ENCODE assay signal across 8 cellular contexts in genomic region chr16:679808-680624, GRCh38. TPM values are rescaled to one million over a fixed set of nuclear protein-coding genes. Genes with fewer than 3 reads are reported as not detected.
DNase-seq lines count a peak whose midpoint lies in the region; ATAC-seq, FAIRE-seq and TF ChIP-seq lines count a peak whose summit lies in the region.

TSS of gene STUB1 (plus strand) at chr16:680410. CDS start at chr16:680526, 116 bp downstream.

- DNase-seq in NCI-H187 (lab: John Stamatoyannopoulos, UW): peak; percentile 92 to 93
- no peak for DNase-seq in NCI-H187 treated with DMSO at 0.1 percent for 48 hours (lab: John Stamatoyannopoulos, UW)
- DNase-seq in NK-92 treated with Interleukin-12 subunit alpha and Interleukin-12 subunit beta, amount 100 ng/mL, for 24 hours (lab: John Stamatoyannopoulos, UW): peak; percentile 82
- peak; percentile 93 for DNase-seq in activated CD8-positive, alpha-beta memory T cell treated with anti-CD3 and anti-CD28 coated beads, Interleukin-2, amount 10 ng/mL, durations not matched to agents 7 days and 5 days
- DNase-seq in H1 (ENCODE audit: low read depth in 1 of 2, low spot score in 2 of 2): peak; percentile 64 to 95
- DNase-seq in mesendoderm: peak; percentile 94
- DNase-seq in stimulated activated CD8-positive, alpha-beta memory T cell treated with anti-CD3 and anti-CD28 coated beads, Interleukin-12 subunit alpha, Interleukin-12 subunit beta, amount 100 ng/mL, for 1 hour (ENCODE audit: low read depth): peak; percentile 77

- peak within 1 kb of the TSS; percentile 13 to 72 (median 64); a peak in 6 of 7 replicates for H3K9ac ChIP-seq in H1 (replicated peaks in 1 of 4; ENCODE audit: extremely low read depth in 1 of 4, low read depth in 3 of 4, low read length in 3 of 4)
- H3K9ac ChIP-seq in mesendoderm (ENCODE audit: low read length): peak within 1 kb of the TSS; percentile 94

- H3K9me3 Mint-ChIP-seq in activated CD8-positive, alpha-beta memory T cell treated with anti-CD3 and anti-CD28 coated beads, Interleukin-2, amount 10 ng/mL, durations not matched to agents 7 days and 5 days (ENCODE audit: low read depth): no peaks in the 10 kb centered on the region

- H3K4me3 Mint-ChIP-seq in activated CD8-positive, alpha-beta memory T cell treated with anti-CD3 and anti-CD28 coated beads, Interleukin-2, amount 10 ng/mL, durations not matched to agents 7 days and 5 days: peak within 1 kb of the TSS; percentile 78

- H4K91ac ChIP-seq in H1 (replicated peaks; ENCODE audit: insufficient read length, low read length): peak within 1 kb of the TSS; percentile 74

- peak within 1 kb of the TSS; percentile 72 to 89 (median 80) for H3K4me3 ChIP-seq in H1 (ENCODE audit: extremely low read depth in 1 of 4, insufficient read depth in 2 of 4, low read depth in 3 of 4, low read length in 4 of 4)
- H3K4me3 ChIP-seq in mesendoderm (ENCODE audit: low read length): peak within 1 kb of the TSS; percentile 91

- no peak within 1 kb of the TSS for H3K23ac ChIP-seq in H1 (ENCODE audit: insufficient read length)
- peak within 1 kb of the TSS; percentile 66 for H3K23ac ChIP-seq in mesendoderm (ENCODE audit: low read length)

- FAIRE-seq in H1 (lab: Jason Lieb, UNC): no peak

- H2BK12ac ChIP-seq in H1 (ENCODE audit: low read depth, low read length): peak within 1 kb of the TSS; percentile 84; the same call in 1 of the 2 replicates

- H3K18ac ChIP-seq in H1 (ENCODE audit: extremely low read depth, low read length) (peak within 1 kb of the TSS; percentile 32), mesendoderm (ENCODE audit: low read length) (peak within 1 kb of the TSS; percentile 43)

- H3K27ac ChIP-seq in H1 (ENCODE audit: low read depth, low read length) (peak within 1 kb of the TSS; percentile 72), mesendoderm (ENCODE audit: low read depth, low read length) (peak within 1 kb of the TSS; percentile 59)

- peaks cover 4 to 16% (median 13%) of the 10 kb centered on the region in 4 experiments; a peak in 7 of 8 replicates for H3K36me3 ChIP-seq in H1 (ENCODE audit: control insufficient read depth in 2 of 4, insufficient read depth in 4 of 4, low read length in 3 of 4)
- peaks cover 13% of the 10 kb centered on the region for H3K36me3 ChIP-seq in mesendoderm (ENCODE audit: control insufficient read depth, insufficient read depth, low read length)

- H2BK20ac ChIP-seq in H1 (ENCODE audit: low read length): no peak within 1 kb of the TSS

- H3K14ac ChIP-seq in H1 (ENCODE audit: insufficient read length): no peak within 1 kb of the TSS

- peak within 1 kb of the TSS; percentile 82 for H3K27ac Mint-ChIP-seq in activated CD8-positive, alpha-beta memory T cell treated with anti-CD3 and anti-CD28 coated beads, Interleukin-2, amount 10 ng/mL, durations not matched to agents 7 days and 5 days

- H2BK15ac ChIP-seq in H1 (ENCODE audit: low read length) (no peak within 1 kb of the TSS), mesendoderm (replicated peaks; ENCODE audit: low read depth) (no peak within 1 kb of the TSS)

- no peak within 1 kb of the TSS for H2AK5ac ChIP-seq in H1 (ENCODE audit: low read depth, low read length)
- no peak within 1 kb of the TSS for H2AK5ac ChIP-seq in mesendoderm (ENCODE audit: low read length)

- TF ChIP-seq POLR2A in H1 (IDR thresholded peaks at IDR 0.05; ENCODE audit: control extremely low read depth in 1 of 2, low read depth in 2 of 2, low read length in 2 of 2): no peak

- H3K4me1 Mint-ChIP-seq in activated CD8-positive, alpha-beta memory T cell treated with anti-CD3 and anti-CD28 coated beads, Interleukin-2, amount 10 ng/mL, durations not matched to agents 7 days and 5 days: peaks cover 35% of the 10 kb centered on the region

- peaks cover 10% of the 10 kb centered on the region for H3K27me3 Mint-ChIP-seq in activated CD8-positive, alpha-beta memory T cell treated with anti-CD3 and anti-CD28 coated beads, Interleukin-2, amount 10 ng/mL, durations not matched to agents 7 days and 5 days

- POLR2A ChIA-PET in H1 (lab: Charles Lee; ENCODE audit: partially characterized antibody): interaction anchor here (0.6 to 13.3 kb wide), 18 partner anchors 10 to 297 kb away, joined by 3 to 214 read pairs (median 4); partner anchors contain the start of genes ANTKMT, CCDC78, HAGHL and PGAP6

- peaks cover 4 to 26% of the 10 kb centered on the region in 2 experiments for H4K20me1 ChIP-seq in H1 (replicated peaks in 1 of 2; ENCODE audit: control insufficient read depth in 1 of 2, insufficient read depth in 2 of 2, low read length in 2 of 2)

- H2BK120ac ChIP-seq in H1 (replicated peaks; ENCODE audit: low read depth, low read length) (no peak within 1 kb of the TSS), mesendoderm (ENCODE audit: low read depth, low read length) (no peak within 1 kb of the TSS)

- H2BK5ac ChIP-seq in H1 (ENCODE audit: low read depth, low read length): peak within 1 kb of the TSS; percentile 49; the same call in 1 of the 2 replicates
- no peak within 1 kb of the TSS for H2BK5ac ChIP-seq in mesendoderm (ENCODE audit: low read length)

- H3K79me1 ChIP-seq in H1 (ENCODE audit: low read depth, low read length): peaks cover 6% of the 10 kb centered on the region; the same call in 1 of the 2 replicates
- peaks cover 15% of the 10 kb centered on the region for H3K79me1 ChIP-seq in mesendoderm (ENCODE audit: low read length)

- TF ChIP-seq EP300 in H1 (IDR thresholded peaks at IDR 0.05; ENCODE audit: borderline replicate concordance in 1 of 2, low read depth in 2 of 2, low read length in 2 of 2): no peak

- no peak for TF ChIP-seq CTCF in H1 (IDR thresholded peaks at IDR 0.05; ENCODE audit: control extremely low read depth in 1 of 3, insufficient read depth in 1 of 3, low read depth in 1 of 3, low read length in 3 of 3)

- 4% methylated on average over 25 of the region's 93 CpGs; no CpG with 5 or more reads in 1 of the 2 experiments for WGBS in H1 (ENCODE audit: extremely low coverage in 1 of 2, insufficient coverage in 1 of 2, insufficient read length in 1 of 2, insufficient replicate concordance in 2 of 2, low coverage in 1 of 2, low lambda C conversion rate in 2 of 2, missing lambda C conversion rate in 1 of 2), 2 experiments
- no CpG with 5 or more reads among the region's 93 CpGs for WGBS in mesendoderm (ENCODE audit: extremely low coverage, insufficient coverage, low lambda C conversion rate)

- H3K4me2 ChIP-seq in H1 (ENCODE audit: insufficient read depth in 1 of 2, low read depth in 2 of 2, low read length in 2 of 2): peak within 1 kb of the TSS; percentile 74 to 92
- H3K4me2 ChIP-seq in mesendoderm (ENCODE audit: low read length): peak within 1 kb of the TSS; percentile 94

- H4K8ac ChIP-seq in H1 (ENCODE audit: extremely low read depth, insufficient read depth, low read length) (peak within 1 kb of the TSS; percentile 82), mesendoderm (ENCODE audit: low read depth, low read length) (no peak within 1 kb of the TSS)

- peaks cover 4% of the 10 kb centered on the region for H3K36me3 Mint-ChIP-seq in activated CD8-positive, alpha-beta memory T cell treated with anti-CD3 and anti-CD28 coated beads, Interleukin-2, amount 10 ng/mL, durations not matched to agents 7 days and 5 days

- H3K4me1 ChIP-seq in H1 (replicated peaks in 1 of 4; ENCODE audit: control insufficient read depth in 3 of 4, insufficient read depth in 4 of 4, low read length in 3 of 4) (peaks cover 0 to 34% (median 28%) of the 10 kb centered on the region in 4 experiments; a peak in 6 of 7 replicates), mesendoderm (ENCODE audit: control insufficient read depth, low read depth, low read length) (peaks cover 2% of the 10 kb centered on the region)

- peaks cover 17% of the 10 kb centered on the region for H3K23me2 ChIP-seq in H1 (ENCODE audit: low read depth, low read length)

- CTCF ChIA-PET in activated CD8-positive, alpha-beta memory T cell treated with anti-CD3 and anti-CD28 coated beads, Interleukin-2, amount 10 ng/mL, durations not matched to agents 7 days and 5 days (lab: Charles Lee): interaction anchor here (0.7 to 2.4 kb wide), 9 partner anchors 10 to 101 kb away, joined by 3 to 9 read pairs (median 4); partner anchors contain the start of genes ANTKMT, METTL26 and RHOT2
- CTCF ChIA-PET in H1 (lab: Charles Lee; ENCODE audit: partially characterized antibody): interaction anchor here (0.9 to 1.8 kb wide), 4 partner anchors 11 to 32 kb away, joined by 3 to 5 read pairs (median 4); partner anchors contain the start of genes WDR24 and WDR90

- H3K27me3 ChIP-seq in H1 (replicated peaks in 1 of 4; ENCODE audit: control insufficient read depth in 3 of 4, extremely low read depth in 1 of 4, insufficient read depth in 3 of 4, low read length in 3 of 4) (peaks cover 0 to 2% (median 0%) of the 10 kb centered on the region in 4 experiments; a peak in 2 of 7 replicates), mesendoderm (ENCODE audit: insufficient read depth, low read length, poor library complexity) (no peaks in the 10 kb centered on the region)

- no peak within 1 kb of the TSS for H2AFZ ChIP-seq in H1 (ENCODE audit: low read length)

- H4K5ac ChIP-seq in H1 (ENCODE audit: insufficient read length, low read depth, low read length) (peak within 1 kb of the TSS; percentile 62), mesendoderm (ENCODE audit: low read length) (no peak within 1 kb of the TSS)

- ATAC-seq in HG03469 (IDR thresholded peaks at IDR 0.05; ENCODE audit: unreplicated experiment): peak; percentile 23
- ATAC-seq in activated CD8-positive, alpha-beta memory T cell treated with anti-CD3 and anti-CD28 coated beads, Interleukin-2, amount 10 ng/mL, durations not matched to agents 7 days and 5 days: peak; percentile 50

- no peaks in the 10 kb centered on the region for H3K9me3 ChIP-seq in H1 (ENCODE audit: insufficient read depth in 2 of 2, low read depth in 1 of 2, low read length in 1 of 2)

- no peak for TF ChIP-seq RAD21 in H1 (IDR thresholded peaks at IDR 0.05 in 1 of 2, conservative IDR thresholded peaks at IDR 0.05 in 1 of 2; ENCODE audit: low read depth in 2 of 2, low read length in 2 of 2)

- peaks cover 0 to 12% of the 10 kb centered on the region in 2 experiments; a peak in 1 of 4 replicates for H3K79me2 ChIP-seq in H1 (ENCODE audit: control insufficient read depth in 1 of 2, insufficient read depth in 2 of 2, low read length in 2 of 2)
- peaks cover 18% of the 10 kb centered on the region for H3K79me2 ChIP-seq in mesendoderm (ENCODE audit: control insufficient read depth, insufficient read depth, low read length)

- H3K56ac ChIP-seq in H1 (replicated peaks; ENCODE audit: insufficient read length, low read depth, low read length): peak within 1 kb of the TSS; percentile 59
- peak within 1 kb of the TSS; percentile 92 for H3K56ac ChIP-seq in mesendoderm (ENCODE audit: low read length)

- H3K4ac ChIP-seq in H1 (replicated peaks; ENCODE audit: insufficient read length, low read depth, low read length) (no peak within 1 kb of the TSS), mesendoderm (ENCODE audit: low read depth, low read length) (peak within 1 kb of the TSS; percentile 59)

RNA-seq across cellular contexts. Expression of gene STUB1, which starts in this region (rescaled TPM):
- 10 to 100 TPM; 84.2 to 87.1 TPM for total RNA-seq in activated CD8-positive, alpha-beta memory T cell treated with anti-CD3 and anti-CD28 coated beads, Interleukin-2, amount 10 ng/mL, durations not matched to agents 7 days and 5 days
- total RNA-seq in H1 (2021; fragmentation: NEBNext Ultra II Directional; extraction: Animal tissue kit (Norgen Biotek cat#: 25700)): 87.3 and 89.9 TPM in 2 replicates
- 103 and 151 TPM in 2 replicates for polyA plus RNA-seq in H1 (2011; rRNA removed)
- polyA plus RNA-seq in H1 (2011; cell fraction: cytosol; rRNA removed): 100 TPM
- polyA plus RNA-seq in H1 (2011; cell fraction: nucleus; rRNA removed): 144 TPM
- 77.5 to 93.5 TPM (median 86.7 TPM) in 4 replicates for polyA plus RNA-seq in H1 (2012, experiment 1 of 2)
- 69.7 TPM for polyA plus RNA-seq in H1 (2012, experiment 2 of 2)
- polyA plus RNA-seq in H1 (2013, experiment 1 of 2): 78.6 TPM
- 80.5 TPM for polyA plus RNA-seq in H1 (2013, experiment 2 of 2)
- 25.9 and 33.2 TPM in 2 replicates for polyA minus RNA-seq in H1 (2011; rRNA and poly(A)+ RNA removed)
- 26.9 TPM for polyA minus RNA-seq in H1 (2011; cell fraction: cytosol; rRNA and poly(A)+ RNA removed)
- 32.9 TPM for polyA minus RNA-seq in H1 (2011; cell fraction: nucleus; rRNA and poly(A)+ RNA removed)
- polyA plus RNA-seq in mesendoderm (2013, experiment 1 of 2): 69.6 TPM
- 69.7 TPM for polyA plus RNA-seq in mesendoderm (2013, experiment 2 of 2)
